ENCODE assay signal across 24 cellular contexts in the genomic region with DNA sequence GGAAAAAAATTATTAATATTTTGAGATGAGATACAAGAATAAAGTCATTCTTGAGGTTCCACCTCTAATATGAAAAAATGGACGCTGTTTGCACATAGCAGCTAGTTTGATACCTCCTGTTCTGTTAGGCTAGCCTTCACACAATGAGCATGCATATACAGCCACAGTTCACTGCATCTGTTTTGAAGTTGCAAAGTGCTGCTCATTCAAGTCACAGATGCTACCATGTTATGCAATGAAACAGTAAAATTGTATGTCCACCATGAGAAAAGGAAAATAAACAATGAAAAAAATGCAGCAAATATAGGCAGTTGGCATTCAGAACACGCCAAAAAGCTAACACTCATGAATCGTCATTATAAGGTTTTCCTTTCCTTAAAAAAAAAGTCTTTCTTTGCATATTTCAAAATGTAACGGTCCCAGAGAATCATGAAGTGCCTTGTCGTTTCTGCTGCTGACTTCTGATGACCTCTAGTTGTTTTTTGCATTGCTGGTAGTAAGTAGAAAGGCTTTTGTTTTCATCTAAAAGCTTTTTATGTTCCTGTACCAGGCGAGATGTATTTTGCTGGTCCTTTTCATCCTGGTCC.
"Had no signal": no experiment of that assay in that cellular context is flagged by ENCODE, and none has a peak within 500 bp of the region (broad histone marks: within the 10 kb centered on the region; RNA-seq: fewer than 3 reads in every experiment).

No MANE protein-coding gene starts in this region.

- H3K27me3 ChIP-seq: brain microvascular endothelial cell, pancreas, right atrium auricular region, vagina had no signal

- H3K27ac ChIP-seq: brain microvascular endothelial cell, pancreas, psoas muscle, right atrium auricular region, vagina, WERI-Rb-1 had no signal

- H3K4me3 Mint-ChIP-seq: activated CD4-positive, alpha-beta memory T cell treated with anti-CD3 and anti-CD28 coated beads for 36 hours; activated CD4-positive, alpha-beta T cell treated with anti-CD3 and anti-CD28 coated beads, Interleukin-2, amount 10 ng/mL, durations not matched to agents 24 days and 14 days; activated naive CD4-positive, alpha-beta T cell treated with anti-CD3 and anti-CD28 coated beads, Interleukin-2, amount 10 ng/mL, durations not matched to agents 7 days and 5 days; activated naive CD8-positive, alpha-beta T cell treated with anti-CD3 and anti-CD28 coated beads, Interleukin-2, amount 10 ng/mL, durations not matched to agents 7 days and 5 days; activated T-helper 1 cell treated with anti-CD3 and anti-CD28 coated beads, Interleukin-12 subunit alpha, Interleukin-12 subunit beta, Interleukin-2, Interleukin-4 antibody, amounts not matched to agents 30 ng/mL and 10 ng/mL and 1 ng/mL, durations not matched to agents 14 hours and 24 hours and 36 hours; dendritic cell treated with granulocyte-macrophage colony-stimulating factor and Interleukin-4, amounts not matched to agents 40 ng/mL and 50 ng/mL, for 4 days; memory B cell; naive thymus-derived CD4-positive, alpha-beta T cell; type B pancreatic cell had no signal

- H3K4me1 Mint-ChIP-seq: activated CD4-positive, alpha-beta T cell treated with anti-CD3 and anti-CD28 coated beads, Interleukin-2, amount 10 ng/mL, durations not matched to agents 24 days and 14 days; activated naive CD4-positive, alpha-beta T cell treated with anti-CD3 and anti-CD28 coated beads, Interleukin-2, amount 10 ng/mL, durations not matched to agents 7 days and 5 days; activated naive CD8-positive, alpha-beta T cell treated with anti-CD3 and anti-CD28 coated beads, Interleukin-2, amount 10 ng/mL, durations not matched to agents 7 days and 5 days; memory B cell; naive thymus-derived CD4-positive, alpha-beta T cell had no signal

- H3K27me3 Mint-ChIP-seq: activated CD4-positive, alpha-beta memory T cell treated with anti-CD3 and anti-CD28 coated beads for 36 hours; activated CD4-positive, alpha-beta T cell treated with anti-CD3 and anti-CD28 coated beads, Interleukin-2, amount 10 ng/mL, durations not matched to agents 24 days and 14 days; activated naive CD4-positive, alpha-beta T cell treated with anti-CD3 and anti-CD28 coated beads, Interleukin-2, amount 10 ng/mL, durations not matched to agents 7 days and 5 days; activated naive CD8-positive, alpha-beta T cell treated with anti-CD3 and anti-CD28 coated beads, Interleukin-2, amount 10 ng/mL, durations not matched to agents 7 days and 5 days; dendritic cell treated with granulocyte-macrophage colony-stimulating factor and Interleukin-4, amounts not matched to agents 40 ng/mL and 50 ng/mL, for 4 days; memory B cell; naive thymus-derived CD4-positive, alpha-beta T cell; type B pancreatic cell had no signal

- H3K4me1 ChIP-seq: psoas muscle, right atrium auricular region, vagina had no signal

- H3K9me3 Mint-ChIP-seq: activated CD4-positive, alpha-beta memory T cell treated with anti-CD3 and anti-CD28 coated beads for 36 hours; activated CD4-positive, alpha-beta T cell treated with anti-CD3 and anti-CD28 coated beads, Interleukin-2, amount 10 ng/mL, durations not matched to agents 24 days and 14 days; activated naive CD4-positive, alpha-beta T cell treated with anti-CD3 and anti-CD28 coated beads, Interleukin-2, amount 10 ng/mL, durations not matched to agents 7 days and 5 days; activated naive CD8-positive, alpha-beta T cell treated with anti-CD3 and anti-CD28 coated beads, Interleukin-2, amount 10 ng/mL, durations not matched to agents 7 days and 5 days; activated T-helper 1 cell treated with anti-CD3 and anti-CD28 coated beads, Interleukin-12 subunit alpha, Interleukin-12 subunit beta, Interleukin-2, Interleukin-4 antibody, amounts not matched to agents 30 ng/mL and 10 ng/mL and 1 ng/mL, durations not matched to agents 14 hours and 24 hours and 36 hours; dendritic cell treated with granulocyte-macrophage colony-stimulating factor and Interleukin-4, amounts not matched to agents 40 ng/mL and 50 ng/mL, for 4 days; memory B cell; type B pancreatic cell had no signal

- H3K4me3 ChIP-seq: pancreas, psoas muscle, right atrium auricular region, vagina had no signal

- DNase-seq: activated CD4-positive, alpha-beta memory T cell treated with anti-CD3 and anti-CD28 coated beads for 36 hours; activated CD4-positive, alpha-beta T cell treated with anti-CD3 and anti-CD28 coated beads, Interleukin-2, amount 10 ng/mL, durations not matched to agents 24 days and 14 days; activated CD4-positive, CD25-positive, alpha-beta regulatory T cell treated with anti-CD3 and anti-CD28 coated beads, Interleukin-2, amount 50 U/mL, for 72 hours; activated CD8-positive, alpha-beta memory T cell treated with anti-CD3 and anti-CD28 coated beads, Interleukin-2, amount 50 U/mL, for 4 hours; activated effector memory CD4-positive, alpha-beta T cell treated with anti-CD3 and anti-CD28 coated beads, Interleukin-2, amount 50 U/mL, for 16 hours; activated naive CD4-positive, alpha-beta T cell treated with anti-CD3 and anti-CD28 coated beads, Interleukin-2, amount 10 ng/mL, durations not matched to agents 7 days and 5 days; activated naive CD8-positive, alpha-beta T cell treated with anti-CD3 and anti-CD28 coated beads, Interleukin-2, amount 10 ng/mL, durations not matched to agents 7 days and 5 days; activated T-cell treated with anti-CD3 and anti-CD28 coated beads, Interleukin-2, amount 50 U/mL, for 1 hour; brain microvascular endothelial cell; effector CD4-positive, alpha-beta T cell; left colon; midbrain; naive thymus-derived CD4-positive, alpha-beta T cell; pancreas; psoas muscle; stimulated activated CD4-positive, alpha-beta T cell treated with anti-CD3 and anti-CD28 coated beads, Interleukin-2, amount 100 ng/mL, for 48 hours; stimulated activated naive CD4-positive, alpha-beta T cell treated with Interleukin-2 at 50 U/mL for 16 hours; WERI-Rb-1 had no signal

- H3K9me3 ChIP-seq: pancreas, psoas muscle, right atrium auricular region, vagina had no signal

- H3K27ac Mint-ChIP-seq: activated CD4-positive, alpha-beta memory T cell treated with anti-CD3 and anti-CD28 coated beads for 36 hours; activated CD4-positive, alpha-beta T cell treated with anti-CD3 and anti-CD28 coated beads, Interleukin-2, amount 10 ng/mL, durations not matched to agents 24 days and 14 days; activated naive CD4-positive, alpha-beta T cell treated with anti-CD3 and anti-CD28 coated beads, Interleukin-2, amount 10 ng/mL, durations not matched to agents 7 days and 5 days; activated naive CD8-positive, alpha-beta T cell treated with anti-CD3 and anti-CD28 coated beads, Interleukin-2, amount 10 ng/mL, durations not matched to agents 7 days and 5 days; activated T-helper 1 cell treated with anti-CD3 and anti-CD28 coated beads, Interleukin-12 subunit alpha, Interleukin-12 subunit beta, Interleukin-2, Interleukin-4 antibody, amounts not matched to agents 30 ng/mL and 10 ng/mL and 1 ng/mL, durations not matched to agents 14 hours and 24 hours and 36 hours; dendritic cell treated with granulocyte-macrophage colony-stimulating factor and Interleukin-4, amounts not matched to agents 40 ng/mL and 50 ng/mL, for 4 days; memory B cell; naive thymus-derived CD4-positive, alpha-beta T cell; type B pancreatic cell had no signal
